Comparison of ENCODE assay signal across 9 cellular contexts in the genomic region with DNA sequence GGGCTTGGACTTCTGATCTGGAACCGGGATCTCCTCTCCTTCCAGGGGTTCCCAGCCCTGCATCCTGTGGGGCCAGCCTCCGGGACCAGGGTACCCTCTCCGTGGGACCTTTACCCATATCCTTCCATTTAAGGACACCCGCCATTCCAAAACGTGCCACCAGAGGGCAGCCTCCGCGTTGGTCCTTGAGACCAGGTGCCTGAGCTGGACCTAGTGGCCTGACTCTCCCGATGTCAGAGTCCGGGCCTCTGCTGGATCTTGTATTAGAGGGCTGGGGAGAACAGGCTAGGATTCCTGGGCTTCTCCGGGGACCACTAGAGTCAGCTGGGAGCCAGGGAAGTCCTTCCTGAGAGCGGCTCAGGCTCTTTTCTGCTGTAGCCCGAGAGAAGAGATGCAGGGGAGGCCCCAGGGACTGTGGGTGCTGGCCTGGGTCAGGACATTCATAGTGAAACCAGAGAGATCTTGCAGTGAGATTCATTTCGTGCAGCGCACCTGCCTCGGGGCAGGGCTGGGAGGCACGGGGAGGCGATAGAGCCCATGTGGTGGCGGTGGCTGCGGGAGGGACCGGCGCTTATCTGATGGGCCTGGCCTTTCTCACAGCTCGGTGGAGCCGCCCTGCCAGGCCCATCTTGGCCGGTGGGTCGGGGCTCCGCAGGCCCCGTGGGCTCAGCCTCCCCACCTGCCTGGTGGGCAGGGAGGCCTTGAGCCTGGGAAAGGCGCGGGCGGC. TPM values are rescaled to one million over a fixed set of nuclear protein-coding genes. Genes with fewer than 3 reads are reported as not detected.
DNase-seq lines count a peak whose midpoint lies in the region; ATAC-seq, FAIRE-seq and TF ChIP-seq lines count a peak whose summit lies in the region.
"Had no signal": no experiment of that assay in that cellular context is flagged by ENCODE, and none has a peak within 500 bp of the region (broad histone marks: within the 10 kb centered on the region; RNA-seq: fewer than 3 reads in every experiment).

No MANE protein-coding gene starts in this region.

- H3K27ac Mint-ChIP-seq in activated T-helper 17 cell treated with anti-CD3 and anti-CD28 coated beads, Interleukin-2, amount 50 U/mL, for 72 hours, result peak overlapping the region; percentile 63

- no peak for TF ChIP-seq EP300 in upper lobe of left lung (IDR thresholded peaks at IDR 0.05)

- H3K4me3 Mint-ChIP-seq in activated T-helper 17 cell treated with anti-CD3 and anti-CD28 coated beads, Interleukin-2, amount 50 U/mL, for 72 hours, result peak overlapping the region; percentile 73

- TF ChIP-seq CTCF in RWPE1 (conservative IDR thresholded peaks at IDR 0.05; ENCODE audit: low read depth) (peak; percentile 91), parathyroid adenoma (IDR thresholded peaks at IDR 0.05) (peak; percentile 95), upper lobe of left lung (IDR thresholded peaks at IDR 0.05) (peak; percentile 90 to 98 (median 92))

- peaks cover 6% of the 10 kb centered on the region for H3K4me1 Mint-ChIP-seq in activated T-helper 17 cell treated with anti-CD3 and anti-CD28 coated beads, Interleukin-2, amount 50 U/mL, for 72 hours

- H3K4me1 ChIP-seq in parathyroid adenoma (no peaks in the 10 kb centered on the region), upper lobe of left lung (peaks cover 0 to 6% (median 4%) of the 10 kb centered on the region in 4 donors)

- no peak for TF ChIP-seq POLR2A in upper lobe of left lung (IDR thresholded peaks at IDR 0.05)

- H3K4me3 ChIP-seq in parathyroid adenoma (ENCODE audit: low read depth, low read length) (no peak overlapping the region), upper lobe of left lung (no peak overlapping the region)

- H3K79me2 ChIP-seq in parathyroid adenoma, result no peaks in the 10 kb centered on the region

- peak; percentile 79 for ATAC-seq in GM21423 (IDR thresholded peaks at IDR 0.05; ENCODE audit: unreplicated experiment)
- ATAC-seq in activated T-helper 17 cell treated with anti-CD3 and anti-CD28 coated beads, Interleukin-2, amount 50 U/mL, for 72 hours (replicated peaks), result peak; percentile 99
- ATAC-seq in upper lobe of left lung (ENCODE audit: low FRiP score in 2 of 2), result peak; percentile 74 to 84

- H2AFZ ChIP-seq in parathyroid adenoma, result peak overlapping the region; percentile 61

- POLR2A ChIA-PET in RWPE1 (lab: Yijun Ruan, JAX; ENCODE audit: low non-redundant PET), result no interaction called here

- no peak for FAIRE-seq in HTR-8/SVneo (lab: Jason Lieb, UNC)
- FAIRE-seq: islet of Langerhans had no signal

- H3K27ac ChIP-seq in RWPE1 (no peak overlapping the region), parathyroid adenoma (no peak overlapping the region), upper lobe of left lung (no peak overlapping the region)

- no peaks in the 10 kb centered on the region for H3K27me3 ChIP-seq in parathyroid adenoma (ENCODE audit: control insufficient read depth, insufficient read depth, low read length)
- H3K27me3 ChIP-seq in upper lobe of left lung, result no peaks in the 10 kb centered on the region

- no peaks in the 10 kb centered on the region for H3K9me3 ChIP-seq in parathyroid adenoma (ENCODE audit: control insufficient read depth, low read length)
- H3K9me3 ChIP-seq in upper lobe of left lung, result no peaks in the 10 kb centered on the region

- no peaks in the 10 kb centered on the region for H3K36me3 Mint-ChIP-seq in activated T-helper 17 cell treated with anti-CD3 and anti-CD28 coated beads, Interleukin-2, amount 50 U/mL, for 72 hours (ENCODE audit: low read depth)

- no peak overlapping the region for H3K4me2 ChIP-seq in parathyroid adenoma (ENCODE audit: low read length)

- H3K27me3 Mint-ChIP-seq in activated T-helper 17 cell treated with anti-CD3 and anti-CD28 coated beads, Interleukin-2, amount 50 U/mL, for 72 hours, result peaks cover 13% of the 10 kb centered on the region

- WGBS in upper lobe of left lung, 2 donors, result 16 to 71% methylated on average over 10 to 24 of the region's 30 CpGs

- CTCF ChIA-PET in RWPE1 (lab: Yijun Ruan, JAX), result interaction anchor here (0.6 to 5.1 kb wide), 24 partner anchors 11 to 1662 kb away, joined by 3 to 50 read pairs (median 4); a partner anchor contains a TSS

- H3K9ac ChIP-seq in parathyroid adenoma, result no peak overlapping the region

- H3K36me3 ChIP-seq in parathyroid adenoma (ENCODE audit: control insufficient read depth, insufficient read depth, low read length), result no peaks in the 10 kb centered on the region
- no peaks in the 10 kb centered on the region for H3K36me3 ChIP-seq in upper lobe of left lung

- DNase-seq in Daoy (ENCODE audit: low read depth) (peak; percentile 80), HTR-8/SVneo (ENCODE audit: insufficient read length, low spot score) (peak; percentile 83), RWPE1 (ENCODE audit: low spot score) (peak; percentile 67), foreskin melanocyte (peak; percentile 26), upper lobe of left lung (peak; percentile 73 to 87)

- H3K9me3 Mint-ChIP-seq in activated T-helper 17 cell treated with anti-CD3 and anti-CD28 coated beads, Interleukin-2, amount 50 U/mL, for 72 hours, result no peaks in the 10 kb centered on the region

RNA-seq across cellular contexts. Expression of a gene that starts 9.8 kb away (rescaled TPM):
- not detected in 2 replicates for total RNA-seq in Daoy (2014; rRNA removed; shearing (Covaris generic))
- total RNA-seq in activated T-helper 17 cell treated with anti-CD3 and anti-CD28 coated beads, Interleukin-2, amount 50 U/mL, for 72 hours, result not detected
- total RNA-seq in upper lobe of left lung, result 1 to 10 TPM in 1 of 6 donors, under 1 TPM in 3, not detected in 2; 0.29 to 2.1 (median 0.47) TPM

RNA-seq across cellular contexts. Expression of a gene that starts 41.3 kb away (rescaled TPM):
- 8.4 and 11.1 TPM in 2 replicates for total RNA-seq in Daoy (2014; rRNA removed; shearing (Covaris generic))
- total RNA-seq in activated T-helper 17 cell treated with anti-CD3 and anti-CD28 coated beads, Interleukin-2, amount 50 U/mL, for 72 hours, result not detected
- 10 to 100 TPM in 4 of 6 donors, 1 to 10 TPM in 2; 8.2 to 29.7 (median 19.0) TPM for total RNA-seq in upper lobe of left lung

Comparison
In these comparisons a context has a peak if more than half of its experiments do, and no peak if none do; other contexts are left out.
1. DNase-seq: peak in every context shown above with its lines; median percentile 83 in HTR-8/SVneo; 80 in Daoy; 80 in upper lobe of left lung; 67 in RWPE1; 26 in foreskin melanocyte.